Comparison of ENCODE assay signal across 6 cellular contexts in the genomic region with DNA sequence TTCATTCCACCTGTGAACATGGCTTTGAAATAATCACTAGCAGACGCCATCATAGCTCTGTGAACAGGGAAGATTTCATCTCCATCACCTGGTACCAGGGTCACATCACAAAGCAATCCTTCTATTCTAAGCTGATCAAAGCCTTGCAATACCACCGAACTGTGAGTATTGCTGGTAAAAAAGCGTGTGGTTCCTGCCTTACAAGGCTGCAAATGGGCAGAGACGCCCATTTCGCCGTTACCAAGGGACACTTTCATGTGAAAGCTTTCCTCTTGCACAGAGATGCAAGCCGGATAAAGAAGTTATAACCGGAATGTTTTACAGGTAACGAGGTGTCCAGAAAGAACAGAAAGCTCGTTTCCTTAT. TPM values are rescaled to one million over a fixed set of nuclear protein-coding genes. Genes with fewer than 3 reads are reported as not detected.
DNase-seq lines count a peak whose midpoint lies in the region; ATAC-seq and TF ChIP-seq lines count a peak whose summit lies in the region.

No MANE protein-coding gene starts in this region.

- H3K27me3 Mint-ChIP-seq in central memory CD8-positive, alpha-beta T cell: peaks cover 8% of the 10 kb centered on the region
- H3K27me3 Mint-ChIP-seq in osteocyte (ENCODE audit: unreplicated experiment): peaks cover 19% of the 10 kb centered on the region

- peak overlapping the region; percentile 91 for H3K27ac Mint-ChIP-seq in central memory CD8-positive, alpha-beta T cell (ENCODE audit: low read depth)
- peak overlapping the region; percentile 92 for H3K27ac Mint-ChIP-seq in osteocyte (ENCODE audit: unreplicated experiment)

- ATAC-seq in GM18502 (IDR thresholded peaks at IDR 0.05; ENCODE audit: poor library complexity, unreplicated experiment) (peak; percentile 21), HG03280 (IDR thresholded peaks at IDR 0.05; ENCODE audit: unreplicated experiment) (peak; percentile 10)
- peak; percentile 49 for ATAC-seq in central memory CD8-positive, alpha-beta T cell (replicated peaks; ENCODE audit: extremely low read depth, poor library complexity, severe bottlenecking)

- H3K9me3 Mint-ChIP-seq in central memory CD8-positive, alpha-beta T cell: no peaks in the 10 kb centered on the region
- H3K9me3 Mint-ChIP-seq in osteocyte (ENCODE audit: unreplicated experiment): no peaks in the 10 kb centered on the region

- intact Hi-C loops in posterior cingulate gyrus (cut with DNase I): no loop called here

- no peak for DNase-seq in central memory CD8-positive, alpha-beta T cell (ENCODE audit: low spot score in 2 of 2)
- DNase-seq in osteocyte (ENCODE audit: extremely low spot score, unreplicated experiment) (no peak), posterior cingulate gyrus (no peak), SK-N-DZ (ENCODE audit: low spot score) (no peak)

- peaks cover 51% of the 10 kb centered on the region for H3K4me1 Mint-ChIP-seq in central memory CD8-positive, alpha-beta T cell
- H3K4me1 Mint-ChIP-seq in osteocyte (ENCODE audit: unreplicated experiment): peaks cover 47% of the 10 kb centered on the region

- no peak for TF ChIP-seq CTCF in osteocyte (IDR thresholded peaks at IDR 0.05)

- peak overlapping the region; percentile 86 for H3K4me3 Mint-ChIP-seq in central memory CD8-positive, alpha-beta T cell
- peak overlapping the region; percentile 87 for H3K4me3 Mint-ChIP-seq in osteocyte (ENCODE audit: unreplicated experiment)

- H3K36me3 Mint-ChIP-seq in central memory CD8-positive, alpha-beta T cell (ENCODE audit: insufficient read depth): peaks cover 9% of the 10 kb centered on the region
- peaks cover 6% of the 10 kb centered on the region for H3K36me3 Mint-ChIP-seq in osteocyte (ENCODE audit: unreplicated experiment)

RNA-seq across cellular contexts. Expression of a gene that starts 0.6 kb away (rescaled TPM):
- total RNA-seq in osteocyte: 33.6 and 35.2 TPM in 2 replicates
- polyA plus RNA-seq in SK-N-DZ (2014; cell fraction: cytosol; rRNA removed): 7.0 and 8.8 TPM in 2 replicates
- 3.3 and 4.6 TPM in 2 replicates for polyA plus RNA-seq in SK-N-DZ (2014; cell fraction: nucleus; rRNA removed)

RNA-seq across cellular contexts. Expression of a gene that starts 16.1 kb away (rescaled TPM):
- not detected in 2 replicates for total RNA-seq in osteocyte
- polyA plus RNA-seq in SK-N-DZ (2014; cell fraction: cytosol; rRNA removed): not detected in 2 replicates
- not detected in 2 replicates for polyA plus RNA-seq in SK-N-DZ (2014; cell fraction: nucleus; rRNA removed)

RNA-seq across cellular contexts. Expression of a gene that starts 29.5 kb away (rescaled TPM):
- total RNA-seq in osteocyte: not detected in 2 replicates
- polyA plus RNA-seq in SK-N-DZ (2014; cell fraction: cytosol; rRNA removed): not detected in 2 replicates
- not detected in 2 replicates for polyA plus RNA-seq in SK-N-DZ (2014; cell fraction: nucleus; rRNA removed)

RNA-seq across cellular contexts. Expression of a gene that starts 33.3 kb away (rescaled TPM):
- total RNA-seq in osteocyte: not detected in 2 replicates
- polyA plus RNA-seq in SK-N-DZ (2014; cell fraction: cytosol; rRNA removed): not detected in 2 replicates
- polyA plus RNA-seq in SK-N-DZ (2014; cell fraction: nucleus; rRNA removed): not detected in 2 replicates

RNA-seq across cellular contexts. Expression of a gene that starts 50.6 kb away (rescaled TPM):
- total RNA-seq in osteocyte: not detected in 2 replicates
- polyA plus RNA-seq in SK-N-DZ (2014; cell fraction: cytosol; rRNA removed): not detected in 2 replicates
- polyA plus RNA-seq in SK-N-DZ (2014; cell fraction: nucleus; rRNA removed): not detected in 2 replicates
